ENCODE assay signal across 8 cellular contexts in the genomic region with DNA sequence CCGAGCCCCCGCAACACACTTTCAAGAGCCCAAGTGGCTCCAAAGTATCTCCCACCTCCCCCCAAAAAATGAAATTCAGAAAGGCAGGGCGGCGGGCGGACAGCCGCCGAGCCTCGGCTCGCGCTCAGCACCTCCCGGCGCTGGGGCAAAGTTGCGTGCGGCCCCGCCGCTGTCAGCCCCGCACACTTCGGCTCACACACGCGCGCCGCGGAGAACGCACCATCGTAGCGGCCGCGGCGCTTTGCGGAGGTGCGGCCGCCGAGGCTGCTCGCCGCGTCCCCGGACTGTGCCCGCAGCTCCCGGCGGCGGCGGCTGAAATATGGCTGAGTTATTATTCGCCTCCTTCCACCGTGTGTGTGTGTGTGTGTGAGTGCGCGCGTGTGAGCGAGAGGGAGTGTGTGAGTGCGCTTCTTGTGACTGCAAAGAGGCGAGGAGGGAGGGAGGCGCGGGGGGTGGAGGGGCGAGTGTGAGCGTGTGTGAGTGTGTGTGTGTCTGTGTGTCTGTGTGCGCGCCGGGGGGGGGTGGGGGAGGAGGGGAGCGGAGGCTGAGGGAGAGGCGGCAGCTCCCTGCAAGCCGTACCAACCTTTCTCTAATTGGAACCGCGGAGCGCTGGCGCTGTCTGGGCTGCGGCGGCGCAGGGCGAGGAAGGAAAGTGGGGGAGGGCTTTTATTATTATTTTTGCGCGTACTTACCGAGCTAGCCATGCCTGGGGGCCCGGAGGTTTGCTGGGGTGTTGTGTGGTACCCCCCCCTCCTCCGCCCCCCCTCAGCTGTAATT. TPM values are rescaled to one million over a fixed set of nuclear protein-coding genes. Genes with fewer than 3 reads are reported as not detected.
DNase-seq lines count a peak whose midpoint lies in the region; ATAC-seq and TF ChIP-seq lines count a peak whose summit lies in the region.

No MANE protein-coding gene starts in this region.

- ATAC-seq in GM18907 (IDR thresholded peaks at IDR 0.05; ENCODE audit: unreplicated experiment) = peak; percentile 27
- ATAC-seq in HG03460 (IDR thresholded peaks at IDR 0.05; ENCODE audit: unreplicated experiment) = peak; percentile 8
- ATAC-seq in Right ventricle myocardium inferior = peak; percentile 56

- H3K36me3 Mint-ChIP-seq in activated naive CD4-positive, alpha-beta T cell treated with anti-CD3 and anti-CD28 coated beads, Interleukin-2, amount 50 U/mL, for 24 hours = no peaks in the 10 kb centered on the region

- peaks cover 4% of the 10 kb centered on the region; the same call in 1 of the 2 replicates for H3K36me3 ChIP-seq in SJSA1
- H3K36me3 ChIP-seq in ovary = no peaks in the 10 kb centered on the region
- H3K36me3 ChIP-seq in tibial artery = no peaks in the 10 kb centered on the region

- H3K27me3 ChIP-seq in SJSA1 (replicated peaks) = no peaks in the 10 kb centered on the region
- no peaks in the 10 kb centered on the region for H3K27me3 ChIP-seq in ovary
- H3K27me3 ChIP-seq in tibial artery = no peaks in the 10 kb centered on the region

- peak overlapping the region; percentile 99 for H3K27ac Mint-ChIP-seq in activated naive CD4-positive, alpha-beta T cell treated with anti-CD3 and anti-CD28 coated beads, Interleukin-2, amount 50 U/mL, for 24 hours

- no peaks in the 10 kb centered on the region for H3K27me3 Mint-ChIP-seq in activated naive CD4-positive, alpha-beta T cell treated with anti-CD3 and anti-CD28 coated beads, Interleukin-2, amount 50 U/mL, for 24 hours

- H3K9me3 Mint-ChIP-seq in activated naive CD4-positive, alpha-beta T cell treated with anti-CD3 and anti-CD28 coated beads, Interleukin-2, amount 50 U/mL, for 24 hours = no peaks in the 10 kb centered on the region

- no peak for TF ChIP-seq POLR2A in ovary (IDR thresholded peaks at IDR 0.05)

- H3K4me3 ChIP-seq in AG09309 (ENCODE audit: control insufficient read depth, low read depth, low read length) (peak overlapping the region; percentile 99), SJSA1 (peak overlapping the region; percentile 83), ovary (peak overlapping the region; percentile 69), tibial artery (peak overlapping the region; percentile 93 to 96)

- peaks cover 50% of the 10 kb centered on the region for H3K4me1 Mint-ChIP-seq in activated naive CD4-positive, alpha-beta T cell treated with anti-CD3 and anti-CD28 coated beads, Interleukin-2, amount 50 U/mL, for 24 hours

- WGBS in ovary, 3 donors = 0 to 1% (median 1%) methylated on average over 64 to 73 of the region's 73 CpGs

- H3K27ac ChIP-seq in SJSA1 = peak overlapping the region; percentile 61
- peak overlapping the region; percentile 23 to 79 for H3K27ac ChIP-seq in ovary
- H3K27ac ChIP-seq in tibial artery = peak overlapping the region; percentile 87

- H3K9me3 ChIP-seq in SJSA1 (replicated peaks) = no peaks in the 10 kb centered on the region
- no peaks in the 10 kb centered on the region for H3K9me3 ChIP-seq in ovary
- no peaks in the 10 kb centered on the region for H3K9me3 ChIP-seq in tibial artery

- TF ChIP-seq EP300 in ovary (IDR thresholded peaks at IDR 0.05) = no peak

- H3K4me3 Mint-ChIP-seq in activated naive CD4-positive, alpha-beta T cell treated with anti-CD3 and anti-CD28 coated beads, Interleukin-2, amount 50 U/mL, for 24 hours = peak overlapping the region; percentile 94

- no peak for DNase-seq in AG09309 (ENCODE audit: low read depth)
- DNase-seq in SJSA1 (ENCODE audit: low read depth in 1 of 2, low spot score in 2 of 2) = peak in 1 of 2 experiments; percentile 60
- DNase-seq in Right ventricle myocardium inferior (ENCODE audit: missing footprints) = peak; percentile 91
- DNase-seq in ovary = peak; percentile 81 to 89 (median 83)
- peak; percentile 80 to 89 for DNase-seq in tibial artery

- intact Hi-C loops in Right ventricle myocardium inferior (cut with DNase I) (loop anchor here (2.0 to 10.0 kb wide), 7 partner anchors 69 to 694 kb away; no protein-coding TSS in a partner anchor), ovary (cut with DNase I) (loop anchor here (5.0 to 10.0 kb wide), 10 partner anchors 61 to 697 kb away; partner anchors contain the start of gene FOCAD (in 2 of the 4)), tibial artery (cut with DNase I; ENCODE audit: low total_unique reads) (loop anchor here (5.0 to 10.0 kb wide), 5 partner anchors 61 to 483 kb away; partner anchors contain the start of gene FOCAD)

- TF ChIP-seq CTCF in AG09309 (IDR thresholded peaks at IDR 0.05; ENCODE audit: control insufficient read depth, insufficient read depth, low read depth, low read length, missing control alignments) (no peak), ovary (IDR thresholded peaks at IDR 0.05) (no peak), tibial artery (IDR thresholded peaks at IDR 0.05) (no peak)

- H3K4me1 ChIP-seq in SJSA1 (replicated peaks) (peaks cover 23% of the 10 kb centered on the region), ovary (ENCODE audit: insufficient read depth) (peaks cover 2% of the 10 kb centered on the region), tibial artery (peaks cover 0 to 41% (median 5%) of the 10 kb centered on the region in 4 donors)

RNA-seq across cellular contexts. Expression of gene MLLT3, which starts 0.6 kb away (rescaled TPM):
- total RNA-seq in SJSA1 (2014; rRNA removed; shearing (Covaris generic)) = 9.4 and 13.9 TPM in 2 replicates
- total RNA-seq in Right ventricle myocardium inferior (14.6 TPM), ovary (10 to 100 TPM in 6 of 7 donors, 1 to 10 TPM in 1; 8.7 to 15.4 (median 13.8) TPM)
- 10 to 100 TPM; 10.5 to 14.3 TPM for polyA plus RNA-seq in ovary
